Comparison of ENCODE assay signal across 1 cellular context in genomic region chr1:2044510-2045319, GRCh38.
TF ChIP-seq lines count a peak whose summit lies in the region.

No MANE protein-coding gene starts in this region.

TF ChIP-seq in HepG2, 621 proteins besides CTCF, POLR2A, EP300 and RAD21 (continued from another document and continues in another):
- no peak for TF ChIP-seq SOX13 (IDR thresholded peaks at IDR 0.05)
- no peak for TF ChIP-seq SOX13 (CRISPR knock-in tag; conservative IDR thresholded peaks at IDR 0.05 in 1 of 2, IDR thresholded peaks at IDR 0.05 in 1 of 2)
- TF ChIP-seq ZNF550 (CRISPR knock-in tag; IDR thresholded peaks at IDR 0.05; ENCODE audit: borderline replicate concordance): no peak
- no peak for TF ChIP-seq ZNF644 (CRISPR knock-in tag; IDR thresholded peaks at IDR 0.05; ENCODE audit: low read depth)
- TF ChIP-seq KDM3A (CRISPR knock-in tag; IDR thresholded peaks at IDR 0.05; ENCODE audit: low read depth): no peak
- no peak for TF ChIP-seq ZNF205 (CRISPR knock-in tag; IDR thresholded peaks at IDR 0.05)
- no peak for TF ChIP-seq ZNF839 (CRISPR knock-in tag; IDR thresholded peaks at IDR 0.05; ENCODE audit: borderline replicate concordance)
- no peak for TF ChIP-seq TIGD3 (CRISPR knock-in tag; IDR thresholded peaks at IDR 0.05; ENCODE audit: borderline replicate concordance)
- no peak for TF ChIP-seq RARA (CRISPR knock-in tag; IDR thresholded peaks at IDR 0.05)
- TF ChIP-seq ZBTB1 (CRISPR knock-in tag; IDR thresholded peaks at IDR 0.05; ENCODE audit: borderline replicate concordance): no peak
- 0 out of 2 replicates have a peak, but pooled peaks have one; percentile 13 for TF ChIP-seq ZGPAT (CRISPR knock-in tag; IDR thresholded peaks at IDR 0.05)
- 0 out of 2 replicates have a peak, but pooled peaks have one; percentile 59 for TF ChIP-seq ZNF564 (CRISPR knock-in tag; IDR thresholded peaks at IDR 0.05)
- TF ChIP-seq RERE (CRISPR knock-in tag; IDR thresholded peaks at IDR 0.05; ENCODE audit: low read depth): no peak
- no peak for TF ChIP-seq ZNF292 (CRISPR knock-in tag; IDR thresholded peaks at IDR 0.05; ENCODE audit: borderline replicate concordance, low read depth)
- no peak for TF ChIP-seq ZNF75D (CRISPR knock-in tag; IDR thresholded peaks at IDR 0.05; ENCODE audit: borderline replicate concordance)
- no peak for TF ChIP-seq NRL (CRISPR knock-in tag; IDR thresholded peaks at IDR 0.05; ENCODE audit: borderline replicate concordance)
- TF ChIP-seq KAT7 (CRISPR knock-in tag; IDR thresholded peaks at IDR 0.05; ENCODE audit: borderline replicate concordance): no peak
- no peak for TF ChIP-seq MAF1 (CRISPR knock-in tag; IDR thresholded peaks at IDR 0.05; ENCODE audit: borderline replicate concordance)
- TF ChIP-seq KDM5B (CRISPR knock-in tag; IDR thresholded peaks at IDR 0.05; ENCODE audit: borderline replicate concordance): no peak; the same call in 1 of the 2 replicates
- 0 out of 2 replicates have a peak, but pooled peaks have one; percentile 56 for TF ChIP-seq ZNF280B (CRISPR knock-in tag; IDR thresholded peaks at IDR 0.05; ENCODE audit: borderline replicate concordance)
- no peak for TF ChIP-seq ZSCAN25 (CRISPR knock-in tag; IDR thresholded peaks at IDR 0.05)
- TF ChIP-seq CREBL2 (CRISPR knock-in tag; IDR thresholded peaks at IDR 0.05; ENCODE audit: borderline replicate concordance): no peak
- no peak for TF ChIP-seq ZNF367 (CRISPR knock-in tag; IDR thresholded peaks at IDR 0.05; ENCODE audit: borderline replicate concordance)
- no peak for TF ChIP-seq MBNL3 (CRISPR knock-in tag; conservative IDR thresholded peaks at IDR 0.05)
- TF ChIP-seq BCL3 (CRISPR knock-in tag; IDR thresholded peaks at IDR 0.05): no peak
- TF ChIP-seq RELA (CRISPR knock-in tag; IDR thresholded peaks at IDR 0.05): no peak
- TF ChIP-seq ZNF776 (CRISPR knock-in tag; IDR thresholded peaks at IDR 0.05): no peak
- no peak for TF ChIP-seq NFRKB (IDR thresholded peaks at IDR 0.05)
- TF ChIP-seq ASH2L (IDR thresholded peaks at IDR 0.05; ENCODE audit: insufficient read length, low read depth, low read length): no peak
- no peak for TF ChIP-seq MAZ (IDR thresholded peaks at IDR 0.05; ENCODE audit: borderline replicate concordance, low read depth, low read length)
- peak; percentile 66; the same call in 1 of the 2 replicates for TF ChIP-seq MAZ (CRISPR knock-in tag; IDR thresholded peaks at IDR 0.05; ENCODE audit: low read depth)
- TF ChIP-seq PRDM10 (CRISPR knock-in tag; IDR thresholded peaks at IDR 0.05; ENCODE audit: low read depth): no peak
- TF ChIP-seq PCBP1 (IDR thresholded peaks at IDR 0.05; ENCODE audit: borderline replicate concordance, low read depth, low read length): no peak
- no peak for TF ChIP-seq RORA (CRISPR knock-in tag; IDR thresholded peaks at IDR 0.05)
- no peak for TF ChIP-seq CBX1 (IDR thresholded peaks at IDR 0.05; ENCODE audit: low read depth)
- TF ChIP-seq RAD51 (IDR thresholded peaks at IDR 0.05; ENCODE audit: borderline replicate concordance): no peak
- TF ChIP-seq BRF2 (CRISPR knock-in tag; IDR thresholded peaks at IDR 0.05): no peak
- no peak for TF ChIP-seq ATF5 (CRISPR knock-in tag; IDR thresholded peaks at IDR 0.05; ENCODE audit: low read depth)
- TF ChIP-seq ARHGAP35 (CRISPR knock-in tag; IDR thresholded peaks at IDR 0.05; ENCODE audit: borderline replicate concordance): no peak
- no peak for TF ChIP-seq ZNF136 (CRISPR knock-in tag; IDR thresholded peaks at IDR 0.05; ENCODE audit: low read depth)
- TF ChIP-seq ZNF572 (CRISPR knock-in tag; IDR thresholded peaks at IDR 0.05): no peak
- TF ChIP-seq FOXJ3 (CRISPR knock-in tag; IDR thresholded peaks at IDR 0.05; ENCODE audit: borderline replicate concordance): no peak
- TF ChIP-seq IKZF4 (CRISPR knock-in tag; IDR thresholded peaks at IDR 0.05; ENCODE audit: borderline replicate concordance, low read depth, not compliant biosample characterization): no peak
- TF ChIP-seq SP140L (CRISPR knock-in tag; IDR thresholded peaks at IDR 0.05; ENCODE audit: borderline replicate concordance): no peak
- no peak for TF ChIP-seq FIP1L1 (IDR thresholded peaks at IDR 0.05; ENCODE audit: borderline replicate concordance, insufficient read depth, low read depth, low read length)
- TF ChIP-seq MTF2 (CRISPR knock-in tag; IDR thresholded peaks at IDR 0.05; ENCODE audit: borderline replicate concordance): no peak
- no peak for TF ChIP-seq TOPORS (CRISPR knock-in tag; IDR thresholded peaks at IDR 0.05)
- no peak for TF ChIP-seq KLF11 (CRISPR knock-in tag; IDR thresholded peaks at IDR 0.05)
- TF ChIP-seq ZNF878 (CRISPR knock-in tag; IDR thresholded peaks at IDR 0.05): no peak
- TF ChIP-seq SSRP1 (CRISPR knock-in tag; IDR thresholded peaks at IDR 0.05): no peak
